1 cellular context compared by ENCODE assay signal in the genomic region with DNA sequence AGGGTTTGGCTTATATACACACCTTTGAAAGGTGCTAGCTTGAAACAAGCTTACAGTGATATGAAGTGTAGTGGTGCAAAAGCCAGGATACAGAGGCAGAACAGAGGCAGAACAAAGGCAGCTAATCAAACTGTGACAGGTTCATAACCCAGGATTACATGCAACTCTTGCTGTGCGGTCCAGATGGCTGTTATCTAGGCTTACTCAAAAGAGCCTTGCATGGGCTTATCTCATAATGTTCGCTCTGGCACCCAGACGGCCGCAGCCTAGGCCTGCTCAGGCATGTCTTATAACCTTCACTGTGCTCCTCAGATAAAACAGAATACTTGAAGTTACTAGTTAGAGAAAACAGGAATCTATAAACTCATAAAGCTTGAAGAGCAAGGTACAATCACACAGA.
TF ChIP-seq lines count a peak whose summit lies in the region.

No MANE protein-coding gene starts in this region.

TF ChIP-seq in HEK293, 187 proteins besides CTCF, POLR2A, EP300 and RAD21 (continued from another document):
- TF ChIP-seq, protein P1, sequence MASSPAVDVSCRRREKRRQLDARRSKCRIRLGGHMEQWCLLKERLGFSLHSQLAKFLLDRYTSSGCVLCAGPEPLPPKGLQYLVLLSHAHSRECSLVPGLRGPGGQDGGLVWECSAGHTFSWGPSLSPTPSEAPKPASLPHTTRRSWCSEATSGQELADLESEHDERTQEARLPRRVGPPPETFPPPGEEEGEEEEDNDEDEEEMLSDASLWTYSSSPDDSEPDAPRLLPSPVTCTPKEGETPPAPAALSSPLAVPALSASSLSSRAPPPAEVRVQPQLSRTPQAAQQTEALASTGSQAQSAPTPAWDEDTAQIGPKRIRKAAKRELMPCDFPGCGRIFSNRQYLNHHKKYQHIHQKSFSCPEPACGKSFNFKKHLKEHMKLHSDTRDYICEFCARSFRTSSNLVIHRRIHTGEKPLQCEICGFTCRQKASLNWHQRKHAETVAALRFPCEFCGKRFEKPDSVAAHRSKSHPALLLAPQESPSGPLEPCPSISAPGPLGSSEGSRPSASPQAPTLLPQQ (tag by site-specific recombination; IDR thresholded peaks at IDR 0.05), result peak; percentile 45; the same call in 1 of the 2 replicates
- no peak for TF ChIP-seq ZNF211 (tag by site-specific recombination; IDR thresholded peaks at IDR 0.05; ENCODE audit: low read depth)
- TF ChIP-seq, protein P2, sequence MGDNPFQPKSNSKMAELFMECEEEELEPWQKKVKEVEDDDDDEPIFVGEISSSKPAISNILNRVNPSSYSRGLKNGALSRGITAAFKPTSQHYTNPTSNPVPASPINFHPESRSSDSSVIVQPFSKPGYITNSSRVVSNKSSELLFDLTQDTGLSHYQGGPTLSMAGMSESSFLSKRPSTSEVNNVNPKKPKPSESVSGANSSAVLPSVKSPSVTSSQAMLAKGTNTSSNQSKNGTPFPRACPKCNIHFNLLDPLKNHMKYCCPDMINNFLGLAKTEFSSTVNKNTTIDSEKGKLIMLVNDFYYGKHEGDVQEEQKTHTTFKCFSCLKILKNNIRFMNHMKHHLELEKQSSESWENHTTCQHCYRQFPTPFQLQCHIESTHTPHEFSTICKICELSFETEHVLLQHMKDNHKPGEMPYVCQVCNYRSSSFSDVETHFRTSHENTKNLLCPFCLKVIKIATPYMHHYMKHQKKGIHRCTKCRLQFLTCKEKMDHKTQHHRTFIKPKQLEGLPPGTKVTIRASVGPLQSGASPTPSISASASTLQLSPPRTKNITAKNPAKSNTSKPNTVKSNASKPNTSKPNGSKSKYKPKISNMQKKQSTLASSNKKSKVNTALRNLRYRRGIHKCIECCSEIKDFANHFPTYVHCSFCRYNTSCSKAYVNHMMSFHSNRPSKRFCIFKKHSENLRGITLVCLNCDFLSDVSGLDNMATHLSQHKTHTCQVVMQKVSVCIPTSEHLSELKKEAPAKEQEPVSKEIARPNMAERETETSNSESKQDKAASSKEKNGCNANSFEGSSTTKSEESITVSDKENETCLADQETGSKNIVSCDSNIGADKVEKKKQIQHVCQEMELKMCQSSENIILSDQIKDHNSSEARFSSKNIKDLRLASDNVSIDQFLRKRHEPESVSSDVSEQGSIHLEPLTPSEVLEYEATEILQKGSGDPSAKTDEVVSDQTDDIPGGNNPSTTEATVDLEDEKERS (tag by site-specific recombination; IDR thresholded peaks at IDR 0.05), result 0 out of 2 replicates have a peak, but pooled peaks have one; percentile 6
